ENCODE assay signal across 1 cellular context in genomic region chr2:172995323-172996244, GRCh38.
A peak's percentile ranks its signal among the peaks of the same experiment; 100 is the strongest.
TF ChIP-seq lines count a peak whose summit lies in the region.

No MANE protein-coding gene starts in this region.

TF ChIP-seq in HepG2, 621 proteins besides CTCF, POLR2A, EP300 and RAD21 (continued from another document):
- TF ChIP-seq TFAP4 (IDR thresholded peaks at IDR 0.05; ENCODE audit: borderline replicate concordance, low read depth) (no peak), ZC3H4 (CRISPR knock-in tag; IDR thresholded peaks at IDR 0.05; ENCODE audit: borderline replicate concordance) (no peak), HMG20A (CRISPR knock-in tag; IDR thresholded peaks at IDR 0.05; ENCODE audit: borderline replicate concordance) (peak; percentile 55; the same call in 1 of the 2 replicates), ZNF407 (CRISPR knock-in tag; IDR thresholded peaks at IDR 0.05; ENCODE audit: not compliant biosample characterization) (no peak), SRSF9 (IDR thresholded peaks at IDR 0.05; ENCODE audit: borderline replicate concordance, insufficient read depth, low read depth, low read length, poor library complexity, severe bottlenecking) (no peak), ZNF629 (CRISPR knock-in tag; conservative IDR thresholded peaks at IDR 0.05) (no peak), MED8 (CRISPR knock-in tag; IDR thresholded peaks at IDR 0.05; ENCODE audit: insufficient replicate concordance) (no peak), EEA1 (CRISPR knock-in tag; IDR thresholded peaks at IDR 0.05; ENCODE audit: borderline replicate concordance) (no peak), SMYD3 (CRISPR knock-in tag; IDR thresholded peaks at IDR 0.05) (no peak), MIER3 (CRISPR knock-in tag; IDR thresholded peaks at IDR 0.05; ENCODE audit: borderline replicate concordance) (no peak), KAT2B (IDR thresholded peaks at IDR 0.05; ENCODE audit: borderline replicate concordance, low read depth, low read length) (no peak), RAD51 (IDR thresholded peaks at IDR 0.05; ENCODE audit: borderline replicate concordance) (no peak), MBNL3 (CRISPR knock-in tag; conservative IDR thresholded peaks at IDR 0.05) (no peak), ZSCAN21 (CRISPR knock-in tag; IDR thresholded peaks at IDR 0.05; ENCODE audit: borderline replicate concordance) (no peak), TBX2 (CRISPR knock-in tag; IDR thresholded peaks at IDR 0.05; ENCODE audit: borderline replicate concordance) (no peak), REL (CRISPR knock-in tag; conservative IDR thresholded peaks at IDR 0.05) (no peak), NFIC (IDR thresholded peaks at IDR 0.05; ENCODE audit: low read length) (no peak), ZNF770 (CRISPR knock-in tag; IDR thresholded peaks at IDR 0.05) (peak; percentile 45; the same call in 1 of the 2 replicates), FOXP4 (CRISPR knock-in tag; IDR thresholded peaks at IDR 0.05) (0 out of 2 replicates have a peak, but pooled peaks have one; percentile 14)
